ENCODE assay signal across 1 cellular context in the genomic region with DNA sequence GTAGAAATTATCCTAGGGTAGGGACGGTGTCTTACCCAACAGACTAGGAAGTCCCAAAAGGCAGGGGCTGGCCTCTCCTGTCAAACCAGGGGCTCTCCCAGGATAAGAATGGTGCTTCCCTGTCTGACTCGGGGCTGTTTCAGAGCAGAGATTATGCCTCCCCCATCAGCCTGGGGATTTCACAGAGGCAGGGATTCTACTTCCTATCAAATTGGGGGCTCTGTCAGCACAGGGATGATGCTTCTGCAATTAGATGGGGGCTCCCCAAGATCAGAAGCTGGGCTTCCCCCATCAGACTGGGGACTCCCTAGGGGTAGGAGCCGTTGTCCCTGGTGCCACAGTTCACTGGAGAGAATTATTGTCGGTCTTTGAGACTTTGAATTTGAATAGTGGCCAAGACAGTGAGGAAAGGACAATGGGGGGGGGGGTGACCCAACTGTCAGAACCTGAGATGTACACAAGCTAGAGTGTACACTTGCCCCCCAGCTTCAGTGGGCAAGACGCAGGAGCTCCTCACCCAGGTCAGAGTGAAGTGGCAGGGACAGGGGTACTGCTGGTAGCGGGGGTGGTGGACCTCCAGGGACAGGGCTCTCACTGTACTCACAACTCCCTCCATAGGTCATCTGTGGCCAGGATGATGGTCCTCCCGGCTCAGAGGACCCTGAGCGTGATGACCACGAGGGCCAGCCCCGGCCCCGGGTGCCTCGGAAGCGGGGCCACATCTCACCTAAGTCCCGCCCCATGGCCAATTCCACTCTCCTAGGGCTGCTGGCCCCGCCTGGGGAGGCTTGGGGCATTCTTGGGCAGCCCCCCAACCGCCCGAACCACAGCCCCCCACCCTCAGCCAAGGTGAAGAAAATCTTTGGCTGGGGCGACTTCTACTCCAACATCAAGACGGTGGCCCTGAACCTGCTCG.
TF ChIP-seq lines count a peak whose summit lies in the region.

No MANE protein-coding gene starts in this region.

TF ChIP-seq in SK-N-SH, 30 proteins besides CTCF, POLR2A, EP300 and RAD21 (continued from another document):
- TF ChIP-seq, protein P1, sequence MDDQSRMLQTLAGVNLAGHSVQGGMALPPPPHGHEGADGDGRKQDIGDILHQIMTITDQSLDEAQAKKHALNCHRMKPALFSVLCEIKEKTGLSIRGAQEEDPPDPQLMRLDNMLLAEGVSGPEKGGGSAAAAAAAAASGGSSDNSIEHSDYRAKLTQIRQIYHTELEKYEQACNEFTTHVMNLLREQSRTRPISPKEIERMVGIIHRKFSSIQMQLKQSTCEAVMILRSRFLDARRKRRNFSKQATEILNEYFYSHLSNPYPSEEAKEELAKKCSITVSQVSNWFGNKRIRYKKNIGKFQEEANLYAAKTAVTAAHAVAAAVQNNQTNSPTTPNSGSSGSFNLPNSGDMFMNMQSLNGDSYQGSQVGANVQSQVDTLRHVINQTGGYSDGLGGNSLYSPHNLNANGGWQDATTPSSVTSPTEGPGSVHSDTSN (IDR thresholded peaks at IDR 0.05): no peak
- no peak for TF ChIP-seq FOXJ3 (CRISPR knock-in tag; IDR thresholded peaks at IDR 0.05)
